In the genomic region with DNA sequence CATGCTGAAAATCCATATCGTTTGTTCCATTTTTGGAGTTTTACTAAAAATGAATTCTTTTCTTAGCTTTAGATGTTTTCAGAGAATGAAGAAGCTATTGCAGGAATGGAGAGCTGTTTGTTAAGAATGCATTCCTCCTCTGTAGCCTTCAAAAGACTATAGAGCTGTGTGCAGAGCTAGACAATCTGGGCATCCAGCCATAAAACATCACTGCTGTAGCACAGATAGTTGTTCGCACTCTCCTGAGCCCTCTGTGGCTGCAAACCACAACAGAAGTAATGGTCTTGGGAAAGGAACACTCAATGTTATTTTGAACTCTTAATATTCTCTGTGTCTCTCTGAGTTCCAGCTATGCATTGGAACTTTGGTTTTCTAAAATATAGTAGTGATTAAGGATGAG, we compare ENCODE assay signal across 8 cellular contexts. TPM values are rescaled to one million over a fixed set of nuclear protein-coding genes. Genes with fewer than 3 reads are reported as not detected.
DNase-seq lines count a peak whose midpoint lies in the region; ATAC-seq lines count a peak whose summit lies in the region.

No MANE protein-coding gene starts in this region.

- DNase-seq in Right ventricle myocardium inferior (ENCODE audit: missing footprints) (no peak), cardiac septum (ENCODE audit: low spot score) (no peak), RPMI8226 (peak; percentile 90), brain pericyte (ENCODE audit: low read depth, low spot score) (peak; percentile 65), midbrain (lab: John Stamatoyannopoulos, UW) (peak; percentile 83), NCI-H1436 treated with DMSO at 0.1 percent for 48 hours (lab: John Stamatoyannopoulos, UW) (no peak)

- peak; percentile 78 for ATAC-seq in Right ventricle myocardium inferior
- no peak for ATAC-seq in HG03442 (IDR thresholded peaks at IDR 0.05; ENCODE audit: unreplicated experiment)
- ATAC-seq in GM19324 (IDR thresholded peaks at IDR 0.05; ENCODE audit: low FRiP score, unreplicated experiment): no peak

- intact Hi-C loops in Right ventricle myocardium inferior (cut with DNase I): no loop called here
- intact Hi-C loops in cardiac septum (cut with DNase I): no loop called here

RNA-seq across cellular contexts. Expression of gene TNRC6C, which starts 4.9 kb away (rescaled TPM):
- total RNA-seq in Right ventricle myocardium inferior (21.0 TPM), cardiac septum (17.8 TPM)

Comparison
In these comparisons a context has a peak if more than half of its experiments do, and no peak if none do; other contexts are left out.
1. DNase-seq: peak in RPMI8226 (single experiment), brain pericyte (single experiment) and midbrain (single experiment); none in Right ventricle myocardium inferior (single experiment), cardiac septum (single experiment) and NCI-H1436 treated with DMSO at 0.1 percent for 48 hours (single experiment).